ENCODE assay signal across 13 cellular contexts in the genomic region with DNA sequence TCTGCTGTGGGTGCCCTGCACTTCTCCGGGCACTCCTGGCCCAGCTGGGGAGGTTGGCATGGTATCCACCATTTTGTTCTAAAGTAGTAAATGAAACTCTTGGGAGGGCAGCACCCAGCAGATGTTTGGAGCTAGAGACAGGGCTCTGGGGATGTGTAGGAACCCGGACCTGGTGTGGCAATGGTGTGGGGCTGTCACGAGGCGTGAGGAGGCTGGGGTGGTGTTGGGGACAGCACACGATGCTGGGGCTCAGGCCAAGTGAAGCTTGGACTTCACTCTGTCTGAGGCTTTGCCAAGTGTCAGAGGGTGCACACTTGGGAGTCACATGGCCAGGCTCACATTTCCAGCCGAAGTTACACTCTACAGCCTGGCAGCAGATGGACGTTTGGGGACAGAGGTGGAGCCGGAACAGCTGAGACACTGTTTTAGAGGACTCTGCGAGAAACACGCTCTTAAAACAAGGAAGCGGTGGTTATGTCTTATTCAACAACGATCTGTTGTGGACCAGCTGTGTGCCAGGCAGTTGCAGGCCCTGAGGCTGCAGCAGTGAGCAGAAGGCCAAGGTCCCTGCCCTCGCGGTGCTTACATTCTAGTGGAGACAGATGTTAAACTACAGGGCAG.
A peak's percentile ranks its signal among the peaks of the same experiment; 100 is the strongest.
DNase-seq lines count a peak whose midpoint lies in the region; ATAC-seq and TF ChIP-seq lines count a peak whose summit lies in the region.
"Had no signal": no experiment of that assay in that cellular context is flagged by ENCODE, and none has a peak within 500 bp of the region (broad histone marks: within the 10 kb centered on the region; RNA-seq: fewer than 3 reads in every experiment).

No MANE protein-coding gene starts in this region.

- H3K9ac ChIP-seq in HUES48 (ENCODE audit: low read depth, low read length) (0 out of 2 replicates have a peak overlapping the region, but pooled peaks have one; percentile 11), colonic mucosa (ENCODE audit: low read depth in 2 of 2, low read length in 2 of 2) (peak overlapping the region in 1 of 2 donors; percentile 60), smooth muscle cell (ENCODE audit: low read depth) (no peak overlapping the region)
- H3K9ac ChIP-seq: parathyroid adenoma had no signal

- H3K9me3 ChIP-seq in HUES48 (ENCODE audit: control insufficient read depth, insufficient read depth, low read length) (no peaks in the 10 kb centered on the region), colonic mucosa (no peaks in the 10 kb centered on the region), right lobe of liver (no peaks in the 10 kb centered on the region), smooth muscle cell (replicated peaks; ENCODE audit: low read depth) (no peaks in the 10 kb centered on the region)
- H3K9me3 ChIP-seq: SJCRH30 had no signal

- DNase-seq in colonic mucosa: peak; percentile 74
- DNase-seq in right lobe of liver: peak; percentile 85 to 94 (median 94)
- DNase-seq in smooth muscle cell (lab: John Stamatoyannopoulos, UW; ENCODE audit: unreplicated experiment): no peak
- DNase-seq in retina: no peak
- DNase-seq in NK-92 (lab: John Stamatoyannopoulos, UW; ENCODE audit: unreplicated experiment): no peak
- DNase-seq in superior temporal gyrus (ENCODE audit: extremely low spot score): no peak
- DNase-seq: COR-L47, foreskin keratinocyte, NCI-H1417 had no signal

- H3K4me3 ChIP-seq in HUES48 (ENCODE audit: low read depth, low read length): no peak overlapping the region
- no peak overlapping the region for H3K4me3 ChIP-seq in colonic mucosa
- H3K4me3 ChIP-seq in right lobe of liver: peak overlapping the region in 2 of 3 donors; percentile 31 to 33
- no peak overlapping the region for H3K4me3 ChIP-seq in smooth muscle cell
- H3K4me3 ChIP-seq: SJCRH30 had no signal

- H2AFZ ChIP-seq in smooth muscle cell (ENCODE audit: low read depth): no peak overlapping the region
- H2AFZ ChIP-seq: parathyroid adenoma had no signal

- H3K27me3 ChIP-seq in HUES48 (ENCODE audit: control insufficient read depth, insufficient read depth, low read length) (no peaks in the 10 kb centered on the region), colonic mucosa (no peaks in the 10 kb centered on the region), right lobe of liver (no peaks in the 10 kb centered on the region), smooth muscle cell (ENCODE audit: low read depth) (no peaks in the 10 kb centered on the region)
- H3K27me3 ChIP-seq: foreskin keratinocyte, SJCRH30 had no signal

- H3F3A ChIP-seq in smooth muscle cell (ENCODE audit: low read depth): peaks cover 5% of the 10 kb centered on the region

- H4K20me1 ChIP-seq in smooth muscle cell (ENCODE audit: low read depth): peaks cover 41% of the 10 kb centered on the region

- H3K4me2 ChIP-seq in smooth muscle cell: no peak overlapping the region

- no peak for TF ChIP-seq CTCF in colonic mucosa (IDR thresholded peaks at IDR 0.05)
- TF ChIP-seq CTCF in right lobe of liver (IDR thresholded peaks at IDR 0.05): no peak
- TF ChIP-seq CTCF in smooth muscle cell (IDR thresholded peaks at IDR 0.05; ENCODE audit: borderline replicate concordance, insufficient read depth, poor library complexity, severe bottlenecking): no peak

- H3K4me1 ChIP-seq in HUES48 (ENCODE audit: control insufficient read depth, insufficient read depth, low read length) (peaks cover 67% of the 10 kb centered on the region), colonic mucosa (peaks cover 12% of the 10 kb centered on the region), right lobe of liver (peaks cover 0 to 34% (median 13%) of the 10 kb centered on the region in 4 donors), smooth muscle cell (ENCODE audit: low read depth) (peaks cover 31% of the 10 kb centered on the region)
- H3K4me1 ChIP-seq: SJCRH30 had no signal

- H3K36me3 ChIP-seq in HUES48 (ENCODE audit: control insufficient read depth, insufficient read depth, low read length) (no peaks in the 10 kb centered on the region), colonic mucosa (no peaks in the 10 kb centered on the region), right lobe of liver (no peaks in the 10 kb centered on the region), smooth muscle cell (ENCODE audit: low read depth) (no peaks in the 10 kb centered on the region)
- H3K36me3 ChIP-seq: SJCRH30 had no signal

- intact Hi-C loops in colonic mucosa (cut with DNase I) (no loop called here), right lobe of liver (cut with DNase I) (no loop called here)

- ATAC-seq in right lobe of liver (peak; percentile 87 to 94 (median 91)), esophagus mucosa (no peak)

- peak overlapping the region; percentile 95 for H3K27ac ChIP-seq in HUES48 (ENCODE audit: low read depth, low read length)
- peak overlapping the region; percentile 65 for H3K27ac ChIP-seq in colonic mucosa
- H3K27ac ChIP-seq in right lobe of liver: peak overlapping the region; percentile 66 to 91 (median 85)
- peak overlapping the region; percentile 49 for H3K27ac ChIP-seq in smooth muscle cell (ENCODE audit: low read depth)
- H3K27ac ChIP-seq: parathyroid adenoma, SJCRH30 had no signal

- peak; percentile 68 for TF ChIP-seq POLR2A in right lobe of liver (IDR thresholded peaks at IDR 0.05)

- H3K79me2 ChIP-seq in smooth muscle cell (ENCODE audit: low read depth): peaks cover 87% of the 10 kb centered on the region

- WGBS in right lobe of liver (ENCODE audit: insufficient coverage, low coverage, low lambda C conversion rate, missing lambda C conversion rate): 16% methylated on average over 9 of the region's 14 CpGs
- 77% methylated on average over 14 of the region's 14 CpGs for WGBS in smooth muscle cell (ENCODE audit: low lambda C conversion rate)

Comparison
In these comparisons a context has a peak if more than half of its experiments do, and no peak if none do; other contexts are left out.
1. H3K4me3 ChIP-seq: peak in right lobe of liver (2 of 3); none in HUES48 (single experiment), colonic mucosa (single experiment) and smooth muscle cell (single experiment).
2. DNase-seq: peak in colonic mucosa (single experiment) and right lobe of liver (3 of 3); none in smooth muscle cell (single experiment), retina (single experiment), NK-92 (single experiment) and superior temporal gyrus (single experiment).
3. Peak in every context shown above with its lines, with median percentiles within 50 percentile points of each other: H3K27ac ChIP-seq.